In the genomic region with DNA sequence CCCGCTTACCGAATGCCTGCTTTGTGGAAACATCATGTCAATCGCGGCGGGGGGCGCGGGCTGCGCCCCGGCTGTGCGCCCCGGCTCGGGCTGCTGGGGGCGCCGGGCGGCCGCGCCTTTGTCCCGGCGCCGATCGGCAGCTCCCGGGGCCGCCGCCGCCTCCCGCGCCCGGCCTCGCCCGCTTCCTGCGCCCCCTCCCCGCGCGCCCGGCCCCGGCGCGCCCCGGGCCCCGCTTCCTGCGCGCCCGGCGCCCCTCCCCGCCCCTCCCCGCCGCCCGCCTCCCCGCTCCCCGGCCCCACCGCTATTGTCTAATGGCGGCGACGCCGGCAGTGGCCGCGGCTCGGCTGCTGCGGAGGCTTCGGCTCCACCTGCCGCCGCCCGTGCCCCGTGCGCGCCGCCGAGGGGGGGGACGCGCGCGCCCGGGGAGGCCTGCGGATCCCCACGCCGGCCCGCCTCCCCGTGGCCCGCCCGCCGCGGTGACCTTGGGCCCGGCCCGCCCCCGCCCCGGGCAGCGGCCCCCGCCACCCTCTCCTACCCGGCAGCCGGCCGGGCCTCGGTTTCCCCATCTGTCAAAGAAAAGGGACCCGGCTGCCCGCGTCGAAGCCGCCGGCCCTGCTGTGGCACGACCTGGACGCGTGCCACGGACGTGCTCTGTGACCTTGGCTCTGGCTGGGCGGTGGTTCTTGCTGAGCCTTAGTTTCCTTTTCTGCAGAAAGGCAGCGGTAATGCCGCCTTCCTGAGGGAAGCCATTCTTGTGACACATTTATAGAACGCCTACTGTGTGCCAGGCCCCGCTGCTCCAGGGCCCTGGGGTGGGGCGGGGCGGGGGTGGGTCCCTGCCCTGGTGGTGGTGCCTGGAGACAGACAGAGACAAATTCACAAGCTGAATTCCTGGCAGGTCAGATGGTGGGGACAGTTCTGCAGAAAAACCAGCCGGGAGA, we compare ENCODE assay signal across 8 cellular contexts. TPM values are rescaled to one million over a fixed set of nuclear protein-coding genes. Genes with fewer than 3 reads are reported as not detected.
A peak's percentile ranks its signal among the peaks of the same experiment; 100 is the strongest.
DNase-seq lines count a peak whose midpoint lies in the region; ATAC-seq, FAIRE-seq and TF ChIP-seq lines count a peak whose summit lies in the region.

A gene with protein sequence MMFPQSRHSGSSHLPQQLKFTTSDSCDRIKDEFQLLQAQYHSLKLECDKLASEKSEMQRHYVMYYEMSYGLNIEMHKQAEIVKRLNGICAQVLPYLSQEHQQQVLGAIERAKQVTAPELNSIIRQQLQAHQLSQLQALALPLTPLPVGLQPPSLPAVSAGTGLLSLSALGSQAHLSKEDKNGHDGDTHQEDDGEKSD (minus strand): TSS at position 331 of the 941 bp plus-strand sequence. CDS start 295 bp downstream, at position 36.

- H3K23me2 ChIP-seq in H1 (ENCODE audit: low read depth, low read length), result peaks cover 2% of the 10 kb centered on the region; the same call in 1 of the 2 replicates

- no peak within 1 kb of the TSS; the same call in 1 of the 2 replicates for H3K27ac ChIP-seq in H1 (ENCODE audit: low read depth, low read length)
- no peak within 1 kb of the TSS for H3K27ac ChIP-seq in mesodermal cell (ENCODE audit: low read depth, low read length, severe bottlenecking)

- no peak within 1 kb of the TSS for H2AFZ ChIP-seq in H1 (ENCODE audit: low read length)

- no peak within 1 kb of the TSS for H2BK120ac ChIP-seq in H1 (replicated peaks; ENCODE audit: low read depth, low read length)

- peaks cover 2% of the 10 kb centered on the region; the same call in 1 of the 2 replicates for H3K79me1 ChIP-seq in H1 (ENCODE audit: low read depth, low read length)

- no peak within 1 kb of the TSS for H3K56ac ChIP-seq in H1 (replicated peaks; ENCODE audit: insufficient read length, low read depth, low read length)

- POLR2A ChIA-PET in H1 (lab: Charles Lee; ENCODE audit: partially characterized antibody), result interaction anchor here (0.6 to 2.0 kb wide), 5 partner anchors 27 to 63 kb away, joined by 3 to 4 read pairs (median 3); no protein-coding TSS in a partner anchor

- H3K18ac ChIP-seq in H1 (ENCODE audit: extremely low read depth, low read length), result peak within 1 kb of the TSS; percentile 71; the same call in 1 of the 2 replicates

- CTCF ChIA-PET in H1 (lab: Charles Lee; ENCODE audit: partially characterized antibody), result interaction anchor here (1.6 kb wide), 1 partner anchor 13 kb away, joined by 7 read pairs; no protein-coding TSS in a partner anchor

- peaks cover 0 to 17% (median 7%) of the 10 kb centered on the region in 4 experiments; a peak in 3 of 8 replicates for H3K36me3 ChIP-seq in H1 (ENCODE audit: control insufficient read depth in 2 of 4, insufficient read depth in 4 of 4, low read length in 3 of 4)
- H3K36me3 ChIP-seq in mesodermal cell (ENCODE audit: control insufficient read depth, insufficient read depth, low read length), result peaks cover 34% of the 10 kb centered on the region

- H2AK5ac ChIP-seq in H1 (ENCODE audit: low read depth, low read length), result no peak within 1 kb of the TSS

- DNase-seq in NCI-H1436 (lab: John Stamatoyannopoulos, UW) (peak; percentile 52), NCI-H1436 treated with DMSO at 0.1 percent for 48 hours (lab: John Stamatoyannopoulos, UW) (no peak), NCI-H2171 treated with DMSO at 0.1 percent for 48 hours (lab: John Stamatoyannopoulos, UW) (peak; percentile 45), H1 (ENCODE audit: low read depth in 1 of 2, low spot score in 2 of 2) (peak in 1 of 2 experiments; percentile 56)
- DNase-seq in activated CD8-positive, alpha-beta memory T cell treated with anti-CD3 and anti-CD28 coated beads for 24 hours, result peak; percentile 88
- peak; percentile 56 to 57 for DNase-seq in stimulated activated CD8-positive, alpha-beta memory T cell treated with anti-CD3 and anti-CD28 coated beads, Interleukin-15, amount 100 ng/mL, for 48 hours (ENCODE audit: low read depth in 2 of 2)

- peak within 1 kb of the TSS; percentile 79 for H4K91ac ChIP-seq in H1 (replicated peaks; ENCODE audit: insufficient read length, low read length)

- no peak for TF ChIP-seq RAD21 in H1 (IDR thresholded peaks at IDR 0.05 in 1 of 2, conservative IDR thresholded peaks at IDR 0.05 in 1 of 2; ENCODE audit: low read depth in 2 of 2, low read length in 2 of 2)

- TF ChIP-seq CTCF in H1 (IDR thresholded peaks at IDR 0.05; ENCODE audit: control extremely low read depth in 1 of 3, insufficient read depth in 1 of 3, low read depth in 1 of 3, low read length in 3 of 3), result no peak

- H2BK20ac ChIP-seq in H1 (ENCODE audit: low read length), result no peak within 1 kb of the TSS

- FAIRE-seq in H1 (lab: Jason Lieb, UNC), result no peak

- H3K9me3 ChIP-seq in H1 (ENCODE audit: insufficient read depth in 2 of 2, low read depth in 1 of 2, low read length in 1 of 2), result no peaks in the 10 kb centered on the region
- no peaks in the 10 kb centered on the region for H3K9me3 ChIP-seq in mesodermal cell (ENCODE audit: control insufficient read depth, low read length)

- H3K4me3 ChIP-seq in H1 (ENCODE audit: extremely low read depth in 1 of 4, insufficient read depth in 2 of 4, low read depth in 3 of 4, low read length in 4 of 4) (peak within 1 kb of the TSS; percentile 53 to 92 (median 59)), mesodermal cell (ENCODE audit: extremely low read depth, insufficient read depth, low read length, poor library complexity, severe bottlenecking) (peak within 1 kb of the TSS; percentile 66)

- no peak within 1 kb of the TSS for H3K23ac ChIP-seq in H1 (ENCODE audit: insufficient read length)

- H3K79me2 ChIP-seq in H1 (ENCODE audit: control insufficient read depth in 1 of 2, insufficient read depth in 2 of 2, low read length in 2 of 2), result peaks cover 0 to 4% of the 10 kb centered on the region in 2 experiments; a peak in 1 of 4 replicates

- H3K4ac ChIP-seq in H1 (replicated peaks; ENCODE audit: insufficient read length, low read depth, low read length), result no peak within 1 kb of the TSS

- H2BK5ac ChIP-seq in H1 (ENCODE audit: low read depth, low read length), result peak within 1 kb of the TSS; percentile 75; the same call in 1 of the 2 replicates

- no peak for TF ChIP-seq EP300 in H1 (IDR thresholded peaks at IDR 0.05; ENCODE audit: borderline replicate concordance in 1 of 2, low read depth in 2 of 2, low read length in 2 of 2)

- no peak for ATAC-seq in HG03457 (IDR thresholded peaks at IDR 0.05; ENCODE audit: unreplicated experiment)

- H4K20me1 ChIP-seq in H1 (replicated peaks in 1 of 2; ENCODE audit: control insufficient read depth in 1 of 2, insufficient read depth in 2 of 2, low read length in 2 of 2), result peaks cover 0 to 12% of the 10 kb centered on the region in 2 experiments

- H4K8ac ChIP-seq in H1 (ENCODE audit: extremely low read depth, insufficient read depth, low read length), result peak within 1 kb of the TSS; percentile 62; the same call in 1 of the 2 replicates

- H3K4me1 ChIP-seq in H1 (replicated peaks in 1 of 4; ENCODE audit: control insufficient read depth in 3 of 4, insufficient read depth in 4 of 4, low read length in 3 of 4), result peaks cover 0 to 13% (median 4%) of the 10 kb centered on the region in 4 experiments; a peak in 6 of 7 replicates
- peaks cover 6% of the 10 kb centered on the region for H3K4me1 ChIP-seq in mesodermal cell (ENCODE audit: control insufficient read depth, insufficient read depth, low read length, poor library complexity, severe bottlenecking)

- no peak within 1 kb of the TSS for H3K14ac ChIP-seq in H1 (ENCODE audit: insufficient read length)

- WGBS in H1 (ENCODE audit: extremely low coverage in 1 of 2, insufficient coverage in 1 of 2, insufficient read length in 1 of 2, insufficient replicate concordance in 2 of 2, low coverage in 1 of 2, low lambda C conversion rate in 2 of 2, missing lambda C conversion rate in 1 of 2), 2 experiments, result 9% methylated on average over 21 of the region's 111 CpGs; no CpG with 5 or more reads in 1 of the 2 experiments
- 4 to 5% methylated on average over 27 to 65 of the region's 111 CpGs for WGBS in mesodermal cell (ENCODE audit: insufficient coverage in 2 of 2), 2 experiments

- H2BK12ac ChIP-seq in H1 (ENCODE audit: low read depth, low read length), result peak within 1 kb of the TSS; percentile 68; the same call in 1 of the 2 replicates

- TF ChIP-seq POLR2A in H1 (IDR thresholded peaks at IDR 0.05; ENCODE audit: control extremely low read depth in 1 of 2, low read depth in 2 of 2, low read length in 2 of 2), result no peak

- peak within 1 kb of the TSS; percentile 74 to 80 for H3K4me2 ChIP-seq in H1 (ENCODE audit: insufficient read depth in 1 of 2, low read depth in 2 of 2, low read length in 2 of 2)

- peak within 1 kb of the TSS; percentile 61; the same call in 1 of the 2 replicates for H2BK15ac ChIP-seq in H1 (ENCODE audit: low read length)

- peak within 1 kb of the TSS; percentile 48 for H4K5ac ChIP-seq in H1 (ENCODE audit: insufficient read length, low read depth, low read length)

- peaks cover 0 to 3% (median 0%) of the 10 kb centered on the region in 4 experiments; a peak in 2 of 7 replicates for H3K27me3 ChIP-seq in H1 (replicated peaks in 1 of 4; ENCODE audit: control insufficient read depth in 3 of 4, extremely low read depth in 1 of 4, insufficient read depth in 3 of 4, low read length in 3 of 4)

- H3K9ac ChIP-seq in H1 (replicated peaks in 1 of 4; ENCODE audit: extremely low read depth in 1 of 4, low read depth in 3 of 4, low read length in 3 of 4), result peak within 1 kb of the TSS in 3 of 4 experiments; percentile 13 to 69 (median 37); a peak in 3 of 7 replicates

TF ChIP-seq in H1, 55 proteins besides CTCF, POLR2A, EP300 and RAD21 (continues in another document):
- TF ChIP-seq, protein P1, sequence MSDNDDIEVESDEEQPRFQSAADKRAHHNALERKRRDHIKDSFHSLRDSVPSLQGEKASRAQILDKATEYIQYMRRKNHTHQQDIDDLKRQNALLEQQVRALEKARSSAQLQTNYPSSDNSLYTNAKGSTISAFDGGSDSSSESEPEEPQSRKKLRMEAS (IDR thresholded peaks at IDR 0.05), result peak; percentile 72
- TF ChIP-seq SIX5 (IDR thresholded peaks at IDR 0.05; ENCODE audit: low read depth, low read length), result no peak
- TF ChIP-seq YY1 (IDR thresholded peaks at IDR 0.05; ENCODE audit: low read depth, low read length), result 0 out of 2 replicates have a peak, but pooled peaks have one; percentile 25
- no peak for TF ChIP-seq KDM1A (IDR thresholded peaks at IDR 0.05; ENCODE audit: borderline replicate concordance, low read length)

RNA-seq across cellular contexts. Expression of the gene that starts here (rescaled TPM):
- total RNA-seq in H1 (2021; fragmentation: NEBNext Ultra II Directional; extraction: Animal tissue kit (Norgen Biotek cat#: 25700)), result 187 and 197 TPM in 2 replicates
- polyA plus RNA-seq in H1 (2011; rRNA removed), result 285 and 392 TPM in 2 replicates
- 228 TPM for polyA plus RNA-seq in H1 (2011; cell fraction: cytosol; rRNA removed)
- polyA plus RNA-seq in H1 (2011; cell fraction: nucleus; rRNA removed), result 492 TPM
- 186 to 340 TPM (median 248 TPM) in 4 replicates for polyA plus RNA-seq in H1 (2012, experiment 1 of 2)
- 326 TPM for polyA plus RNA-seq in H1 (2012, experiment 2 of 2)
- polyA plus RNA-seq in H1 (2013, experiment 1 of 2), result 164 TPM
- 162 TPM for polyA plus RNA-seq in H1 (2013, experiment 2 of 2)
- 155 and 179 TPM in 2 replicates for polyA minus RNA-seq in H1 (2011; rRNA and poly(A)+ RNA removed)
- polyA minus RNA-seq in H1 (2011; cell fraction: cytosol; rRNA and poly(A)+ RNA removed), result 203 TPM
- polyA minus RNA-seq in H1 (2011; cell fraction: nucleus; rRNA and poly(A)+ RNA removed), result 91.6 TPM
- 258 TPM for polyA plus RNA-seq in mesodermal cell (2013, experiment 1 of 2)
- polyA plus RNA-seq in mesodermal cell (2013, experiment 2 of 2), result 274 TPM
